11 cellular contexts compared by ENCODE assay signal in genomic region chr15:74156678-74157411, GRCh38. TPM values are rescaled to one million over a fixed set of nuclear protein-coding genes. Genes with fewer than 3 reads are reported as not detected.
DNase-seq lines count a peak whose midpoint lies in the region; ATAC-seq and TF ChIP-seq lines count a peak whose summit lies in the region.
"Had no signal": no experiment of that assay in that cellular context is flagged by ENCODE, and none has a peak within 500 bp of the region (broad histone marks: within the 10 kb centered on the region; RNA-seq: fewer than 3 reads in every experiment).

No MANE protein-coding gene starts in this region.

- H3K4me2 ChIP-seq in mesendoderm (ENCODE audit: low read length): no peak overlapping the region

- no peak overlapping the region for H3K23ac ChIP-seq in mesendoderm (ENCODE audit: low read length)

- peaks cover 2% of the 10 kb centered on the region for H3K27me3 Mint-ChIP-seq in nephron (ENCODE audit: low read depth)
- H3K27me3 Mint-ChIP-seq in naive thymus-derived CD4-positive, alpha-beta T cell: peaks cover 16 to 38% (median 22%) of the 10 kb centered on the region in 5 donors

- H3K79me2 ChIP-seq in mesendoderm (ENCODE audit: control insufficient read depth, insufficient read depth, low read length): no peaks in the 10 kb centered on the region

- H3K9me3 Mint-ChIP-seq in nephron: no peaks in the 10 kb centered on the region
- peaks cover 0 to 2% (median 0%) of the 10 kb centered on the region in 11 donors for H3K9me3 Mint-ChIP-seq in naive thymus-derived CD4-positive, alpha-beta T cell

- no peak overlapping the region for H3K4me3 ChIP-seq in naive thymus-derived CD4-positive, alpha-beta T cell (ENCODE audit: low read length)
- no peak overlapping the region for H3K4me3 ChIP-seq in mesendoderm (ENCODE audit: low read length)
- H3K4me3 ChIP-seq: breast epithelium had no signal

- H4K8ac ChIP-seq in mesendoderm (ENCODE audit: low read depth, low read length): no peak overlapping the region

- no peak for ATAC-seq in naive thymus-derived CD4-positive, alpha-beta T cell
- ATAC-seq: stimulated activated naive CD8-positive, alpha-beta T cell treated with anti-CD3 and anti-CD28 coated beads, Interleukin-15, Interleukin-2, amounts not matched to agents 100 U/mL and 50 U/mL, for 24 hours had no signal

- H2BK120ac ChIP-seq in mesendoderm (ENCODE audit: low read depth, low read length): no peak overlapping the region

- no peaks in the 10 kb centered on the region for H3K36me3 Mint-ChIP-seq in nephron (ENCODE audit: low read depth)
- H3K36me3 Mint-ChIP-seq in naive thymus-derived CD4-positive, alpha-beta T cell: no peaks in the 10 kb centered on the region

- no peak overlapping the region for H3K56ac ChIP-seq in mesendoderm (ENCODE audit: low read length)

- H3K36me3 ChIP-seq in naive thymus-derived CD4-positive, alpha-beta T cell (ENCODE audit: control insufficient read depth in 2 of 3, insufficient read depth in 3 of 3, low read length in 3 of 3): no peaks in the 10 kb centered on the region
- H3K36me3 ChIP-seq in mesendoderm (ENCODE audit: control insufficient read depth, insufficient read depth, low read length): no peaks in the 10 kb centered on the region
- H3K36me3 ChIP-seq: breast epithelium had no signal

- no peak for TF ChIP-seq CTCF in nephron (IDR thresholded peaks at IDR 0.05; ENCODE audit: unreplicated experiment in 3 of 3)

- H3K4me3 Mint-ChIP-seq in nephron: peak overlapping the region in 1 of 3 experiments; percentile 7
- no peak overlapping the region for H3K4me3 Mint-ChIP-seq in naive thymus-derived CD4-positive, alpha-beta T cell

- no peak overlapping the region for H2BK5ac ChIP-seq in mesendoderm (ENCODE audit: low read length)

- peaks cover 0 to 2% of the 10 kb centered on the region in 2 donors for H3K27me3 ChIP-seq in naive thymus-derived CD4-positive, alpha-beta T cell (ENCODE audit: control insufficient read depth in 2 of 2, insufficient read depth in 2 of 2, low read length in 2 of 2)
- H3K27me3 ChIP-seq in mesendoderm (ENCODE audit: insufficient read depth, low read length, poor library complexity): no peaks in the 10 kb centered on the region
- H3K27me3 ChIP-seq: breast epithelium had no signal

- H3K79me1 ChIP-seq in mesendoderm (ENCODE audit: low read length): no peaks in the 10 kb centered on the region

- H4K5ac ChIP-seq in mesendoderm (ENCODE audit: low read length): no peak overlapping the region

- intact Hi-C loops in naive thymus-derived CD4-positive, alpha-beta T cell (cut with micrococcal nuclease): no loop called here

- H3K18ac ChIP-seq in mesendoderm (ENCODE audit: low read length): no peak overlapping the region

- DNase-seq in DMS153 (lab: John Stamatoyannopoulos, UW) (peak; percentile 77), NCI-H2081 (lab: John Stamatoyannopoulos, UW) (peak; percentile 69 to 86), HuH-7 (ENCODE audit: low spot score) (no peak), mesendoderm (no peak), NCI-H2029 (lab: John Stamatoyannopoulos, UW) (no peak)
- no peak for DNase-seq in naive thymus-derived CD4-positive, alpha-beta T cell
- DNase-seq: DMS79; stimulated activated naive CD8-positive, alpha-beta T cell treated with anti-CD3 and anti-CD28 coated beads, Interleukin-15, Interleukin-2, amounts not matched to agents 100 U/mL and 50 U/mL, for 24 hours had no signal

- CTCF ChIA-PET in naive thymus-derived CD4-positive, alpha-beta T cell (lab: Charles Lee): interaction anchor here (0.5 to 0.8 kb wide), 2 partner anchors 206 to 1512 kb away, joined by 3 to 4 read pairs; no protein-coding TSS in a partner anchor

- no peak overlapping the region for H3K4ac ChIP-seq in mesendoderm (ENCODE audit: low read depth, low read length)

- WGBS in mesendoderm (ENCODE audit: extremely low coverage, insufficient coverage, low lambda C conversion rate): no CpG with 5 or more reads among the region's 7 CpGs

- peaks cover 57% of the 10 kb centered on the region for H3K4me1 Mint-ChIP-seq in nephron
- peaks cover 0 to 28% (median 9%) of the 10 kb centered on the region in 7 donors for H3K4me1 Mint-ChIP-seq in naive thymus-derived CD4-positive, alpha-beta T cell

- peak overlapping the region; percentile 93 to 96 (median 95) for H3K27ac Mint-ChIP-seq in nephron
- H3K27ac Mint-ChIP-seq in naive thymus-derived CD4-positive, alpha-beta T cell: peak overlapping the region in 1 of 9 donors; percentile 63

- no peak overlapping the region for H2AK5ac ChIP-seq in mesendoderm (ENCODE audit: low read length)

- H3K27ac ChIP-seq in cingulate gyrus (ENCODE audit: low read depth, low read length) (peak overlapping the region; percentile 75), mesendoderm (ENCODE audit: low read depth, low read length) (no peak overlapping the region)
- no peak overlapping the region for H3K27ac ChIP-seq in naive thymus-derived CD4-positive, alpha-beta T cell (ENCODE audit: low read depth, low read length)

- POLR2A ChIA-PET in naive thymus-derived CD4-positive, alpha-beta T cell (lab: Charles Lee): no interaction called here

- no peaks in the 10 kb centered on the region for H3K4me1 ChIP-seq in naive thymus-derived CD4-positive, alpha-beta T cell (ENCODE audit: control insufficient read depth in 2 of 2, insufficient read depth in 2 of 2, low read length in 2 of 2)
- peaks cover 1% of the 10 kb centered on the region for H3K4me1 ChIP-seq in mesendoderm (ENCODE audit: control insufficient read depth, low read depth, low read length)
- H3K4me1 ChIP-seq: breast epithelium had no signal

- H3K9me3 ChIP-seq in naive thymus-derived CD4-positive, alpha-beta T cell (ENCODE audit: control insufficient read depth in 2 of 3, low read length in 3 of 3): no peaks in the 10 kb centered on the region
- H3K9me3 ChIP-seq: breast epithelium had no signal

- no peak overlapping the region for H3K9ac ChIP-seq in mesendoderm (ENCODE audit: low read length)

- H2BK15ac ChIP-seq in mesendoderm (replicated peaks; ENCODE audit: low read depth): no peak overlapping the region

RNA-seq across cellular contexts. Expression of gene ISLR, which starts 16.7 kb away (rescaled TPM):
- total RNA-seq in naive thymus-derived CD4-positive, alpha-beta T cell: not detected
- polyA plus RNA-seq in naive thymus-derived CD4-positive, alpha-beta T cell: not detected
- 1.2 TPM for polyA plus RNA-seq in mesendoderm (2013, experiment 1 of 2)
- polyA plus RNA-seq in mesendoderm (2013, experiment 2 of 2): 0.84 TPM

RNA-seq across cellular contexts. Expression of gene ISLR2, which starts 26.5 kb away (rescaled TPM):
- not detected for total RNA-seq in naive thymus-derived CD4-positive, alpha-beta T cell
- not detected for polyA plus RNA-seq in naive thymus-derived CD4-positive, alpha-beta T cell
- polyA plus RNA-seq in mesendoderm (2013, experiment 1 of 2): 0.28 TPM
- 0.21 TPM for polyA plus RNA-seq in mesendoderm (2013, experiment 2 of 2)

RNA-seq across cellular contexts. Expression of gene STRA6, which starts 45.7 kb away (rescaled TPM):
- not detected for total RNA-seq in naive thymus-derived CD4-positive, alpha-beta T cell
- not detected for polyA plus RNA-seq in naive thymus-derived CD4-positive, alpha-beta T cell
- polyA plus RNA-seq in mesendoderm (2013, experiment 1 of 2): 4.4 TPM
- polyA plus RNA-seq in mesendoderm (2013, experiment 2 of 2): 4.5 TPM

Comparison
In these comparisons a context has a peak if more than half of its experiments do, and no peak if none do; other contexts are left out.
1. DNase-seq: peak in DMS153 (single experiment) and NCI-H2081 (2 of 2); none in naive thymus-derived CD4-positive, alpha-beta T cell (0 of 9), HuH-7 (single experiment), mesendoderm (single experiment) and NCI-H2029 (single experiment).